In the genomic region with DNA sequence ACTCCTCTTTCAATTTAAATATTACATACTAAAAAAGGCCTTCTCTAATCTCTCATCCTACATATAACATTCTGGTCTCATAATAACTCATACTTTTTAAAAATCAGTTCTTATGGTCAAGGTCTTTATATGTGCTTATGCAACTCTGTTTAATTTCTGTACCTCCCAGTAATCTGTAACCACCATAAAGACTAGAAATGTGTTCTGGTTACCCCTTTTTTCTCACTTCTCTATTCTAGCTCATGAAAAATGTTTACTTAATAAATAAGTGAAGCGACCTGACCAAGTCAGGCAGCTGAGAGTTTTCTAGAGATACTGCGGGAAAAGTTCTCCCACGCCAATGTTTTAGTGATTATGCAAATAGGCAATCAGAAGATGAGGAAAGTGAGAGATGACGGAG, we compare ENCODE assay signal across 33 cellular contexts.
"Had no signal": no experiment of that assay in that cellular context is flagged by ENCODE, and none has a peak within 500 bp of the region (broad histone marks: within the 10 kb centered on the region; RNA-seq: fewer than 3 reads in every experiment).

No MANE protein-coding gene starts in this region.

- H3K4me1 ChIP-seq: adrenal gland, body of pancreas, breast epithelium had no signal

- H3K4me3 ChIP-seq: adrenal gland, body of pancreas, breast epithelium had no signal

- H3K9me3 ChIP-seq: adrenal gland, body of pancreas, breast epithelium had no signal

- DNase-seq: activated B cell treated with CpG ODN at 0.5 μM for 24 hours; activated CD4-positive, alpha-beta memory T cell treated with anti-CD3 and anti-CD28 coated beads for 36 hours; activated CD4-positive, alpha-beta T cell treated with anti-CD3 and anti-CD28 coated beads for 4 hours; activated CD4-positive, alpha-beta T cell treated with anti-CD3 and anti-CD28 coated beads, Interleukin-2, amount 10 ng/mL, durations not matched to agents 24 days and 14 days; activated CD4-positive, alpha-beta T cell treated with anti-CD3 and anti-CD28 coated beads, Interleukin-2, amount 50 U/mL, for 1 hour; activated CD4-positive, alpha-beta T cell treated with anti-CD3 and anti-CD28 coated beads, Interleukin-2, amount 50 U/mL, for 4 hours; activated CD4-positive, CD25-positive, alpha-beta regulatory T cell treated with anti-CD3 and anti-CD28 coated beads, Interleukin-2, amount 50 U/mL, for 72 hours; activated CD8-positive, alpha-beta memory T cell treated with anti-CD3 and anti-CD28 coated beads, Interleukin-2, amount 50 U/mL, for 4 hours; activated CD8-positive, alpha-beta T cell treated with anti-CD3 and anti-CD28 coated beads for 36 hours; activated effector memory CD4-positive, alpha-beta T cell treated with anti-CD3 and anti-CD28 coated beads, Interleukin-2, amount 50 U/mL, for 16 hours; activated gamma-delta T cell treated with Interleukin-2 at 50 U/mL for 16 hours; activated naive CD4-positive, alpha-beta T cell; activated naive CD4-positive, alpha-beta T cell treated with anti-CD3 and anti-CD28 coated beads for 36 hours; activated naive CD4-positive, alpha-beta T cell treated with anti-CD3 and anti-CD28 coated beads, Interleukin-2, amount 50 U/mL, for 16 hours; activated naive CD8-positive, alpha-beta T cell treated with anti-CD3 and anti-CD28 coated beads for 36 hours; activated T-cell treated with anti-CD3 and anti-CD28 coated beads for 4 hours; activated T-cell treated with anti-CD3 and anti-CD28 coated beads, Interleukin-2, amount 50 U/mL, for 1 hour; activated T-cell treated with anti-CD3 and anti-CD28 coated beads, Interleukin-2, amount 50 U/mL, for 4 hours; activated T-cell treated with anti-CD3 and anti-CD28 coated beads, Interleukin-2, amount 50 U/mL, for 72 hours; adrenal gland; amniotic stem cell; aorta; body of pancreas; brain microvascular endothelial cell; central memory CD4-positive, alpha-beta T cell; T-helper 17 cell; T1000 had no signal

- H3K27me3 ChIP-seq: body of pancreas, brain microvascular endothelial cell, breast epithelium had no signal

- ATAC-seq: activated CD8-positive, alpha-beta T cell treated with anti-CD3 and anti-CD28 coated beads for 36 hours; activated naive CD4-positive, alpha-beta T cell treated with anti-CD3 and anti-CD28 coated beads, Interleukin-2, amount 50 U/mL, for 72 hours; activated T-cell treated with anti-CD3 and anti-CD28 coated beads, Interleukin-2, amount 50 U/mL, for 4 hours; activated T-cell treated with anti-CD3 and anti-CD28 coated beads, Interleukin-2, amount 50 U/mL, for 72 hours; activated T-helper 17 cell treated with anti-CD3 and anti-CD28 coated beads, Interleukin-2, amount 50 U/mL, for 72 hours; body of pancreas; T-helper 17 cell had no signal

- H3K36me3 ChIP-seq: adrenal gland, brain microvascular endothelial cell, breast epithelium had no signal

- FAIRE-seq: astrocyte, TTC549 had no signal

- H3K27ac ChIP-seq: adrenal gland, body of pancreas, brain microvascular endothelial cell, breast epithelium, VCaP had no signal
